Comparison of ENCODE assay signal across 14 cellular contexts in the genomic region with DNA sequence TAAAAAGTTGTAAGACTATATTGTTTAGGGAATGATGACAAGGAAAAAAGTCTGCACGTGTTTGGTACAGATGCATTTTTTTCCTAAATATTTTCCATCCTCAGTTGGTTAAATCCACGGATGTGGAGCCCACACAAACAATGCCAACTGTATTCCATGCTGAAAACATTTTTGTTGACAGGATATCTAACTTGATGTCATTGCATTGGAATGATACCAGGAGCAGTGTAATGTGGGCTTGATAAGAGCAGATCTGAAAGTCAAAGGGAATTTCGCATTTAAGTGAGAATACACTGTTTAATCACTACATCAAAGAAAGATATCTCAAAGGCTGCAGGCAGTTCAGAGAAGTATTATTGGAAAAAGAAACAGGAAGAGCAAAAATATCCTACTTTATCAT. TPM values are rescaled to one million over a fixed set of nuclear protein-coding genes. Genes with fewer than 3 reads are reported as not detected.
"Had no signal": no experiment of that assay in that cellular context is flagged by ENCODE, and none has a peak within 500 bp of the region (broad histone marks: within the 10 kb centered on the region; RNA-seq: fewer than 3 reads in every experiment).

No MANE protein-coding gene starts in this region.

- H3K27ac Mint-ChIP-seq: activated naive CD8-positive, alpha-beta T cell treated with anti-CD3 and anti-CD28 coated beads, Interleukin-2, amount 10 ng/mL, durations not matched to agents 7 days and 5 days; activated T-helper 1 cell treated with anti-CD3 and anti-CD28 coated beads, Interleukin-12 subunit alpha, Interleukin-12 subunit beta, Interleukin-2, Interleukin-4 antibody, amounts not matched to agents 30 ng/mL and 10 ng/mL and 1 ng/mL, durations not matched to agents 14 hours and 24 hours and 36 hours; immature natural killer cell; naive thymus-derived CD4-positive, alpha-beta T cell; stimulated activated effector memory CD8-positive, alpha-beta T cell treated with anti-CD3 and anti-CD28 coated beads, Interleukin-12 subunit alpha, Interleukin-12 subunit beta, amount 100 ng/mL, for 72 hours had no signal

- H3K27me3 Mint-ChIP-seq: activated naive CD8-positive, alpha-beta T cell treated with anti-CD3 and anti-CD28 coated beads, Interleukin-2, amount 10 ng/mL, durations not matched to agents 7 days and 5 days had no signal

- H3K27ac ChIP-seq: coronary artery, foreskin keratinocyte, lower lobe of right lung, ovary had no signal

- H3K4me3 Mint-ChIP-seq: activated naive CD8-positive, alpha-beta T cell treated with anti-CD3 and anti-CD28 coated beads, Interleukin-2, amount 10 ng/mL, durations not matched to agents 7 days and 5 days; activated T-helper 1 cell treated with anti-CD3 and anti-CD28 coated beads, Interleukin-12 subunit alpha, Interleukin-12 subunit beta, Interleukin-2, Interleukin-4 antibody, amounts not matched to agents 30 ng/mL and 10 ng/mL and 1 ng/mL, durations not matched to agents 14 hours and 24 hours and 36 hours; immature natural killer cell; naive thymus-derived CD4-positive, alpha-beta T cell; stimulated activated effector memory CD8-positive, alpha-beta T cell treated with anti-CD3 and anti-CD28 coated beads, Interleukin-12 subunit alpha, Interleukin-12 subunit beta, amount 100 ng/mL, for 72 hours had no signal

- ATAC-seq: foreskin keratinocyte; lower lobe of right lung; naive thymus-derived CD4-positive, alpha-beta T cell; stimulated activated effector memory CD8-positive, alpha-beta T cell treated with anti-CD3 and anti-CD28 coated beads, Interleukin-12 subunit alpha, Interleukin-12 subunit beta, amount 100 ng/mL, for 72 hours had no signal

- H3K9me3 ChIP-seq: lower lobe of right lung, ovary had no signal

- H3K4me1 Mint-ChIP-seq: immature natural killer cell; stimulated activated effector memory CD8-positive, alpha-beta T cell treated with anti-CD3 and anti-CD28 coated beads, Interleukin-12 subunit alpha, Interleukin-12 subunit beta, amount 100 ng/mL, for 72 hours had no signal

- H3K9me3 Mint-ChIP-seq: activated T-helper 1 cell treated with anti-CD3 and anti-CD28 coated beads, Interleukin-12 subunit alpha, Interleukin-12 subunit beta, Interleukin-2, Interleukin-4 antibody, amounts not matched to agents 30 ng/mL and 10 ng/mL and 1 ng/mL, durations not matched to agents 14 hours and 24 hours and 36 hours; immature natural killer cell had no signal

- H3K36me3 Mint-ChIP-seq: stimulated activated effector memory CD8-positive, alpha-beta T cell treated with anti-CD3 and anti-CD28 coated beads, Interleukin-12 subunit alpha, Interleukin-12 subunit beta, amount 100 ng/mL, for 72 hours had no signal

- H3K4me1 ChIP-seq: foreskin keratinocyte, lower lobe of right lung had no signal

- H3K27me3 ChIP-seq: foreskin keratinocyte, ovary had no signal

- DNase-seq: activated CD4-positive, CD25-positive, alpha-beta regulatory T cell treated with anti-CD3 and anti-CD28 coated beads, Interleukin-2, amount 50 U/mL, for 72 hours; activated naive CD8-positive, alpha-beta T cell treated with anti-CD3 and anti-CD28 coated beads, Interleukin-2, amount 10 ng/mL, durations not matched to agents 7 days and 5 days; aorta; central memory CD4-positive, alpha-beta T cell; effector CD8-positive, alpha-beta T cell; foreskin keratinocyte; head of caudate nucleus; immature natural killer cell; lower lobe of right lung; naive thymus-derived CD4-positive, alpha-beta T cell; ovary had no signal

- H3K4me3 ChIP-seq: coronary artery, lower lobe of right lung, ovary had no signal

- H3K36me3 ChIP-seq: lower lobe of right lung, ovary had no signal

RNA-seq across cellular contexts. Expression of gene TMEM140, which starts 49.5 kb away (rescaled TPM):
- total RNA-seq: foreskin keratinocyte had no signal
